Comparison of ENCODE assay signal across 14 cellular contexts in genomic region chr14:74566174-74567125, GRCh38. TPM values are rescaled to one million over a fixed set of nuclear protein-coding genes. Genes with fewer than 3 reads are reported as not detected.
DNase-seq lines count a peak whose midpoint lies in the region; ATAC-seq and TF ChIP-seq lines count a peak whose summit lies in the region.
"Had no signal": no experiment of that assay in that cellular context is flagged by ENCODE, and none has a peak within 500 bp of the region (broad histone marks: within the 10 kb centered on the region; RNA-seq: fewer than 3 reads in every experiment).

No MANE protein-coding gene starts in this region.

- DNase-seq in HFFc6 (no peak), mammary epithelial cell (peak; percentile 98), kidney tubule cell (ENCODE audit: low spot score) (peak; percentile 68), thoracic aorta (ENCODE audit: low spot score) (no peak), NCI-H748 treated with DMSO at 0.1 percent for 48 hours (lab: John Stamatoyannopoulos, UW) (no peak)
- no peak for DNase-seq in stimulated activated CD4-positive, alpha-beta T cell treated with anti-CD3 and anti-CD28 coated beads, Interleukin-1b, Interleukin-23, amount 100 ng/mL, for 48 hours
- DNase-seq: activated CD4-positive, alpha-beta T cell treated with anti-CD3 and anti-CD28 coated beads, Interleukin-2, amount 50 U/mL, for 4 hours; effector CD4-positive, alpha-beta T cell; NCI-H524 treated with DMSO at 0.1 percent for 48 hours had no signal

- H3K9me3 ChIP-seq in mammary epithelial cell (replicated peaks; ENCODE audit: insufficient read depth, low read length) (no peaks in the 10 kb centered on the region), thoracic aorta (no peaks in the 10 kb centered on the region)

- peaks cover 9% of the 10 kb centered on the region; the same call in 1 of the 2 replicates for H3K36me3 Mint-ChIP-seq in HFFc6 (ENCODE audit: low read depth)
- H3K36me3 Mint-ChIP-seq: activated naive CD8-positive, alpha-beta T cell; natural killer cell treated with Interleukin-12 subunit alpha and Interleukin-12 subunit beta and Interleukin-15 and Interleukin-18, amount 100 ng/mL, for 72 hours had no signal

- peaks cover 68% of the 10 kb centered on the region for H3K4me1 Mint-ChIP-seq in HFFc6 (ENCODE audit: low read depth)

- H3K9me3 Mint-ChIP-seq in HFFc6, result no peaks in the 10 kb centered on the region
- H3K9me3 Mint-ChIP-seq: natural killer cell treated with Interleukin-12 subunit alpha and Interleukin-12 subunit beta and Interleukin-15 and Interleukin-18, amount 100 ng/mL, for 72 hours had no signal

- BruUV-seq in mammary epithelial cell (replicated peaks; lab: Mats Ljungman, UMichigan), result TSS peak; percentile 22

- H3K27me3 ChIP-seq in mammary epithelial cell (ENCODE audit: insufficient read depth, low read length) (no peaks in the 10 kb centered on the region), thoracic aorta (replicated peaks; ENCODE audit: insufficient read depth) (no peaks in the 10 kb centered on the region)

- H3K4me3 ChIP-seq in mammary epithelial cell (replicated peaks in 1 of 3; ENCODE audit: insufficient read depth in 1 of 3, low read depth in 2 of 3, low read length in 3 of 3) (peak overlapping the region in 1 of 3 experiments; percentile 20), thoracic aorta (no peak overlapping the region)
- H3K4me3 ChIP-seq: SK-N-MC had no signal

- peaks cover 1% of the 10 kb centered on the region; the same call in 1 of the 2 replicates for H3K27me3 Mint-ChIP-seq in HFFc6 (ENCODE audit: insufficient read depth)

- no peak overlapping the region for H3K4me3 Mint-ChIP-seq in HFFc6
- H3K4me3 Mint-ChIP-seq: activated naive CD8-positive, alpha-beta T cell; natural killer cell treated with Interleukin-12 subunit alpha and Interleukin-12 subunit beta and Interleukin-15 and Interleukin-18, amount 100 ng/mL, for 72 hours had no signal

- CTCF ChIA-PET in mammary epithelial cell (lab: Charles Lee; ENCODE audit: low non-redundant PET), result interaction anchor here (0.6 to 0.7 kb wide), 3 partner anchors 46 to 339 kb away, joined by 3 to 4 read pairs (median 3); no protein-coding TSS in a partner anchor

- peaks cover 81% of the 10 kb centered on the region for H3K4me1 ChIP-seq in mammary epithelial cell (ENCODE audit: insufficient read depth, low read length)
- peaks cover 71 to 95% of the 10 kb centered on the region in 2 donors for H3K4me1 ChIP-seq in thoracic aorta (ENCODE audit: control insufficient read depth in 1 of 2, low read depth in 2 of 2)

- peak overlapping the region; percentile 84 for H3K9ac ChIP-seq in mammary epithelial cell (ENCODE audit: insufficient read depth, low read length)

- no peak for TF ChIP-seq CTCF in HFFc6 (IDR thresholded peaks at IDR 0.05)
- TF ChIP-seq CTCF in mammary epithelial cell (conservative IDR thresholded peaks at IDR 0.05 in 1 of 2, IDR thresholded peaks at IDR 0.05 in 1 of 2; ENCODE audit: extremely low read depth in 1 of 2, insufficient read depth in 1 of 2, low read depth in 1 of 2, low read length in 2 of 2), result no peak
- no peak for TF ChIP-seq CTCF in thoracic aorta (IDR thresholded peaks at IDR 0.05)

- ATAC-seq in thoracic aorta (ENCODE audit: insufficient number of reproducible peaks, low FRiP score, low read depth) (no peak), GM21526 (IDR thresholded peaks at IDR 0.05; ENCODE audit: low FRiP score, unreplicated experiment) (no peak), HG02938 (IDR thresholded peaks at IDR 0.05; ENCODE audit: unreplicated experiment) (no peak)

- H3K27ac ChIP-seq in mammary epithelial cell (ENCODE audit: insufficient read depth, low read depth, low read length) (peak overlapping the region; percentile 98), thoracic aorta (peak overlapping the region; percentile 90 to 96)
- H3K27ac ChIP-seq: SK-N-MC had no signal

- in situ Hi-C loops in mammary epithelial cell (cut with MboI; ENCODE audit: low sequenced_read_pairs in 2 of 2), result no loop called here

- peak overlapping the region; percentile 77 for H3K4me2 ChIP-seq in mammary epithelial cell (ENCODE audit: insufficient read depth, low read depth, low read length)

- WGBS in mammary epithelial cell (ENCODE audit: low coverage, missing lambda C conversion rate), result 0% methylated on average over 9 of the region's 14 CpGs

- dilution Hi-C loops in mammary epithelial cell (cut with HindIII; ENCODE audit: low sequenced_read_pairs), result no loop called here

- H2AFZ ChIP-seq in mammary epithelial cell (ENCODE audit: low read depth, low read length), result no peak overlapping the region

- intact Hi-C loops in mammary epithelial cell (cut with micrococcal nuclease), result loop anchor here (5.0 kb wide), 1 partner anchor 64 kb away; no protein-coding TSS in a partner anchor

- H4K20me1 ChIP-seq in mammary epithelial cell (ENCODE audit: insufficient read depth, low read length), result no peaks in the 10 kb centered on the region

- H3K79me2 ChIP-seq in mammary epithelial cell (ENCODE audit: insufficient read depth, low read length), result peaks cover 64% of the 10 kb centered on the region

- H3K36me3 ChIP-seq in mammary epithelial cell (ENCODE audit: insufficient read depth, low read length), result peaks cover 6% of the 10 kb centered on the region
- no peaks in the 10 kb centered on the region for H3K36me3 ChIP-seq in thoracic aorta

- peak overlapping the region; percentile 76 for H3K27ac Mint-ChIP-seq in HFFc6
- H3K27ac Mint-ChIP-seq: activated naive CD8-positive, alpha-beta T cell; natural killer cell treated with Interleukin-12 subunit alpha and Interleukin-12 subunit beta and Interleukin-15 and Interleukin-18, amount 100 ng/mL, for 72 hours had no signal

RNA-seq across cellular contexts. Expression of gene LTBP2, which starts 45.6 kb away (rescaled TPM):
- total RNA-seq in HFFc6 (2021; fragmentation: NEBNext Ultra II Directional; extraction: Animal tissue kit (Norgen Biotek cat#: 25700)), result 100 to 1,000 TPM; 109 to 165 (median 120) TPM
- total RNA-seq in mammary epithelial cell, result 100 to 1,000 TPM; 104 to 322 TPM
- 56.3 TPM for polyA plus RNA-seq in mammary epithelial cell
- polyA minus RNA-seq in mammary epithelial cell, result 131 TPM
- total RNA-seq in thoracic aorta, result 100 to 1,000 TPM; 674 to 973 TPM

Comparison
In these comparisons a context has a peak if more than half of its experiments do, and no peak if none do; other contexts are left out.
1. DNase-seq: peak in mammary epithelial cell (single experiment) and kidney tubule cell (single experiment); none in HFFc6 (single experiment), thoracic aorta (single experiment), NCI-H748 treated with DMSO at 0.1 percent for 48 hours (single experiment) and stimulated activated CD4-positive, alpha-beta T cell treated with anti-CD3 and anti-CD28 coated beads, Interleukin-1b, Interleukin-23, amount 100 ng/mL, for 48 hours (single experiment).